In genomic region chr17:732788-733720, GRCh38 we compare ENCODE assay signal across 8 cellular contexts. TPM values are rescaled to one million over a fixed set of nuclear protein-coding genes. Genes with fewer than 3 reads are reported as not detected.
DNase-seq lines count a peak whose midpoint lies in the region; ATAC-seq and TF ChIP-seq lines count a peak whose summit lies in the region.

No MANE protein-coding gene starts in this region.

- H3K4me3 ChIP-seq in GM12865 (ENCODE audit: low read depth, low read length) (peak overlapping the region; percentile 79), PC-9 (peak overlapping the region; percentile 96), iPS-11a (ENCODE audit: low read depth, low read length) (peak overlapping the region; percentile 67), retinal pigment epithelial cell (ENCODE audit: low read length) (peak overlapping the region; percentile 73)

- H3K4me1 ChIP-seq in PC-9 (replicated peaks; ENCODE audit: insufficient read depth), result peaks cover 12% of the 10 kb centered on the region

- intact Hi-C loops in PC-9 (cut with micrococcal nuclease; ENCODE audit: unreplicated experiment), result no loop called here

- BruUV-seq in PC-9 (replicated peaks; lab: Mats Ljungman, UMichigan), result no TSS peak

- H3F3A ChIP-seq in PC-9 (ENCODE audit: insufficient read depth, low read depth), result peaks cover 39% of the 10 kb centered on the region

- peak; percentile 45 for ATAC-seq in HG02642 (IDR thresholded peaks at IDR 0.05; ENCODE audit: poor library complexity, unreplicated experiment)

- POLR2A ChIA-PET in PC-9 (lab: Charles Lee; ENCODE audit: unreplicated experiment), result interaction anchor here (0.5 to 0.7 kb wide), 3 partner anchors 22 to 1094 kb away, joined by 3 to 11 read pairs (median 4); no protein-coding TSS in a partner anchor

- H3K27ac ChIP-seq in PC-9 (no peak overlapping the region), angular gyrus (ENCODE audit: low read depth, low read length) (peak overlapping the region; percentile 33)

- H3K27me3 ChIP-seq in PC-9 (ENCODE audit: insufficient read depth, low read depth), result no peaks in the 10 kb centered on the region

- peaks cover 21% of the 10 kb centered on the region for H3K79me2 ChIP-seq in PC-9 (ENCODE audit: low read depth)

- peak overlapping the region; percentile 88 for H3K4me2 ChIP-seq in PC-9

- CTCF ChIA-PET in PC-9 (lab: Charles Lee), result no interaction called here

- peaks cover 8% of the 10 kb centered on the region; the same call in 1 of the 2 replicates for H3K36me3 ChIP-seq in PC-9 (ENCODE audit: low read depth)

- DNase-seq in GM12865 (ENCODE audit: low read depth) (peak; percentile 49), PC-9 (peak; percentile 29 to 47), retinal pigment epithelial cell (ENCODE audit: low read depth) (no peak), NCI-H774 (lab: John Stamatoyannopoulos, UW) (no peak), H4 (ENCODE audit: low spot score) (no peak)

- TF ChIP-seq CTCF in GM12865 (IDR thresholded peaks at IDR 0.05; ENCODE audit: insufficient read depth, low read depth, low read length, missing control alignments) (no peak), PC-9 (conservative IDR thresholded peaks at IDR 0.05) (no peak), retinal pigment epithelial cell (conservative IDR thresholded peaks at IDR 0.05; ENCODE audit: low read depth, low read length) (no peak)

- no peaks in the 10 kb centered on the region for H3K9me2 ChIP-seq in PC-9 (ENCODE audit: insufficient read depth)

- H2AFZ ChIP-seq in PC-9, result peak overlapping the region; percentile 75

- no peaks in the 10 kb centered on the region for H3K9me3 ChIP-seq in PC-9 (ENCODE audit: insufficient read depth, low read depth)

- peaks cover 12% of the 10 kb centered on the region; the same call in 1 of the 2 replicates for H4K20me1 ChIP-seq in PC-9 (ENCODE audit: insufficient read depth)

RNA-seq across cellular contexts. Expression of gene TLCD3A, which starts 0.7 kb away (rescaled TPM):
- 13.4 and 29.4 TPM in 2 replicates for total RNA-seq in PC-9 (2021)
- 42.5 and 51.4 TPM in 2 replicates for total RNA-seq in H4 (2014; rRNA removed; shearing (Covaris generic))

RNA-seq across cellular contexts. Expression of gene VPS53, which starts 18.4 kb away (rescaled TPM):
- 71.5 and 77.6 TPM in 2 replicates for total RNA-seq in PC-9 (2021)
- 5.7 and 8.9 TPM in 2 replicates for total RNA-seq in H4 (2014; rRNA removed; shearing (Covaris generic))

RNA-seq across cellular contexts. Expression of gene GEMIN4, which starts 19.0 kb away (rescaled TPM):
- total RNA-seq in PC-9 (2021), result 41.4 and 47.4 TPM in 2 replicates
- 10.8 and 17.5 TPM in 2 replicates for total RNA-seq in H4 (2014; rRNA removed; shearing (Covaris generic))

RNA-seq across cellular contexts. Expression of gene GLOD4, which starts 49.0 kb away (rescaled TPM):
- 110 and 123 TPM in 2 replicates for total RNA-seq in PC-9 (2021)
- 145 and 156 TPM in 2 replicates for total RNA-seq in H4 (2014; rRNA removed; shearing (Covaris generic))

RNA-seq across cellular contexts. Expression of gene MRM3, which starts 49.1 kb away (rescaled TPM):
- 23.2 and 25.0 TPM in 2 replicates for total RNA-seq in PC-9 (2021)
- 28.1 and 33.4 TPM in 2 replicates for total RNA-seq in H4 (2014; rRNA removed; shearing (Covaris generic))

Comparison
In these comparisons a context has a peak if more than half of its experiments do, and no peak if none do; other contexts are left out.
1. DNase-seq: peak in GM12865 (single experiment) and PC-9 (2 of 2); none in retinal pigment epithelial cell (single experiment), NCI-H774 (single experiment) and H4 (single experiment).
2. Peak in every context shown above with its lines, with median percentiles within 50 percentile points of each other: H3K4me3 ChIP-seq.